ENCODE assay signal across 8 cellular contexts in genomic region chr3:129829640-129830039, GRCh38.
DNase-seq lines count a peak whose midpoint lies in the region; ATAC-seq and TF ChIP-seq lines count a peak whose summit lies in the region.

No MANE protein-coding gene starts in this region.

- peak; percentile 43 for DNase-seq in activated CD8-positive, alpha-beta memory T cell treated with anti-CD3 and anti-CD28 coated beads, Interleukin-2, amount 10 ng/mL, durations not matched to agents 7 days and 5 days
- DNase-seq in activated CD8-positive, alpha-beta memory T cell treated with anti-CD3 and anti-CD28 coated beads for 24 hours, result no peak
- peak; percentile 53 for DNase-seq in MM.1S
- peak; percentile 67 to 89 for DNase-seq in SJSA1 (ENCODE audit: low read depth in 1 of 2, low spot score in 2 of 2)
- peak; percentile 58 for DNase-seq in colonic mucosa
- peak; percentile 31 to 68 for DNase-seq in tibial artery

- H3K4me3 Mint-ChIP-seq in activated CD8-positive, alpha-beta memory T cell treated with anti-CD3 and anti-CD28 coated beads, Interleukin-2, amount 10 ng/mL, durations not matched to agents 7 days and 5 days, result no peak overlapping the region

- no peak overlapping the region for H3K27ac Mint-ChIP-seq in activated CD8-positive, alpha-beta memory T cell treated with anti-CD3 and anti-CD28 coated beads, Interleukin-2, amount 10 ng/mL, durations not matched to agents 7 days and 5 days

- peak; percentile 95 to 96 for TF ChIP-seq RAD21 in liver (IDR thresholded peaks at IDR 0.05)

- ATAC-seq in activated CD8-positive, alpha-beta memory T cell treated with anti-CD3 and anti-CD28 coated beads, Interleukin-2, amount 10 ng/mL, durations not matched to agents 7 days and 5 days, result no peak
- ATAC-seq in GM21825 (IDR thresholded peaks at IDR 0.05; ENCODE audit: unreplicated experiment), result no peak

- TF ChIP-seq CTCF in MM.1S (IDR thresholded peaks at IDR 0.05; ENCODE audit: low read length), result peak; percentile 49
- TF ChIP-seq CTCF in colonic mucosa (IDR thresholded peaks at IDR 0.05), result peak; percentile 47
- peak; percentile 80 for TF ChIP-seq CTCF in liver (IDR thresholded peaks at IDR 0.05; ENCODE audit: low read depth, low read length, missing input control)
- peak; percentile 66 to 71 for TF ChIP-seq CTCF in tibial artery (IDR thresholded peaks at IDR 0.05)

- H3K4me1 Mint-ChIP-seq in activated CD8-positive, alpha-beta memory T cell treated with anti-CD3 and anti-CD28 coated beads, Interleukin-2, amount 10 ng/mL, durations not matched to agents 7 days and 5 days, result peaks cover 18% of the 10 kb centered on the region

- no peaks in the 10 kb centered on the region for H3K36me3 ChIP-seq in MM.1S (replicated peaks; ENCODE audit: insufficient read depth, low read length)
- H3K36me3 ChIP-seq in SJSA1, result no peaks in the 10 kb centered on the region; the same call in 1 of the 2 replicates
- H3K36me3 ChIP-seq in colonic mucosa, result no peaks in the 10 kb centered on the region
- no peaks in the 10 kb centered on the region for H3K36me3 ChIP-seq in liver (ENCODE audit: control insufficient read depth in 4 of 4, insufficient read depth in 3 of 4, low read depth in 1 of 4, low read length in 3 of 4)
- no peaks in the 10 kb centered on the region for H3K36me3 ChIP-seq in tibial artery

- no peaks in the 10 kb centered on the region for H3K27me3 ChIP-seq in MM.1S (replicated peaks; ENCODE audit: insufficient read depth, low read length)
- no peaks in the 10 kb centered on the region for H3K27me3 ChIP-seq in SJSA1 (replicated peaks)
- no peaks in the 10 kb centered on the region for H3K27me3 ChIP-seq in colonic mucosa
- H3K27me3 ChIP-seq in liver (ENCODE audit: control insufficient read depth in 4 of 4, insufficient read depth in 4 of 4, low read length in 3 of 4), result no peaks in the 10 kb centered on the region
- no peaks in the 10 kb centered on the region for H3K27me3 ChIP-seq in tibial artery

- H3K9ac ChIP-seq in MM.1S (ENCODE audit: low read length) (no peak overlapping the region), colonic mucosa (ENCODE audit: low read depth in 2 of 2, low read length in 2 of 2) (no peak overlapping the region), liver (ENCODE audit: low read depth in 1 of 2, low read length in 2 of 2) (no peak overlapping the region)

- H3F3A ChIP-seq in MM.1S (ENCODE audit: insufficient read depth, low read length), result peaks cover 8% of the 10 kb centered on the region; the same call in 1 of the 2 replicates

- no peaks in the 10 kb centered on the region for H4K20me1 ChIP-seq in MM.1S (ENCODE audit: insufficient read depth, low read length)

- CTCF ChIA-PET in activated CD8-positive, alpha-beta memory T cell treated with anti-CD3 and anti-CD28 coated beads, Interleukin-2, amount 10 ng/mL, durations not matched to agents 7 days and 5 days (lab: Charles Lee), result interaction anchor here (0.6 to 1.8 kb wide), 10 partner anchors 10 to 446 kb away, joined by 3 to 6 read pairs (median 5); no protein-coding TSS in a partner anchor

- H3K9me2 ChIP-seq in MM.1S (replicated peaks; ENCODE audit: insufficient read depth, low read length), result no peaks in the 10 kb centered on the region

- no peak overlapping the region for H2AFZ ChIP-seq in MM.1S (ENCODE audit: low read length)

- H3K27me3 Mint-ChIP-seq in activated CD8-positive, alpha-beta memory T cell treated with anti-CD3 and anti-CD28 coated beads, Interleukin-2, amount 10 ng/mL, durations not matched to agents 7 days and 5 days, result no peaks in the 10 kb centered on the region

- H3K79me2 ChIP-seq in MM.1S (ENCODE audit: low read length), result peaks cover 21% of the 10 kb centered on the region

- intact Hi-C loops in colonic mucosa (cut with DNase I) (loop anchor here (5.0 kb wide), 4 partner anchors 103 to 337 kb away; no protein-coding TSS in a partner anchor), tibial artery (cut with DNase I; ENCODE audit: low total_unique reads) (loop anchor here (5.0 kb wide), 1 partner anchor 342 kb away; no protein-coding TSS in a partner anchor)

- H3K4me2 ChIP-seq in MM.1S (ENCODE audit: low read depth, low read length), result no peak overlapping the region

- H3K4me1 ChIP-seq in MM.1S (ENCODE audit: low read length) (peaks cover 15% of the 10 kb centered on the region), SJSA1 (replicated peaks) (peaks cover 36% of the 10 kb centered on the region), colonic mucosa (no peaks in the 10 kb centered on the region), liver (ENCODE audit: control insufficient read depth in 4 of 4, insufficient read depth in 4 of 4, low read length in 3 of 4) (peaks cover 0 to 5% (median 2%) of the 10 kb centered on the region in 4 donors), tibial artery (peaks cover 0 to 22% (median 3%) of the 10 kb centered on the region in 4 donors)

- H3K9me3 Mint-ChIP-seq in activated CD8-positive, alpha-beta memory T cell treated with anti-CD3 and anti-CD28 coated beads, Interleukin-2, amount 10 ng/mL, durations not matched to agents 7 days and 5 days (ENCODE audit: low read depth), result no peaks in the 10 kb centered on the region

- H3K27ac ChIP-seq in MM.1S (ENCODE audit: low read length) (no peak overlapping the region), SJSA1 (peak overlapping the region; percentile 86), colonic mucosa (no peak overlapping the region), liver (ENCODE audit: low read depth in 1 of 2, low read length in 2 of 2) (no peak overlapping the region), tibial artery (peak overlapping the region; percentile 23 to 29)

- no peaks in the 10 kb centered on the region for H3K36me3 Mint-ChIP-seq in activated CD8-positive, alpha-beta memory T cell treated with anti-CD3 and anti-CD28 coated beads, Interleukin-2, amount 10 ng/mL, durations not matched to agents 7 days and 5 days

- H3K4me3 ChIP-seq in MM.1S (ENCODE audit: low read length) (no peak overlapping the region), SJSA1 (no peak overlapping the region), colonic mucosa (no peak overlapping the region), liver (ENCODE audit: low read depth in 1 of 3, low read length in 3 of 3) (no peak overlapping the region), tibial artery (no peak overlapping the region)

- no peaks in the 10 kb centered on the region for H3K9me3 ChIP-seq in MM.1S (replicated peaks; ENCODE audit: insufficient read depth, low read length)
- no peaks in the 10 kb centered on the region for H3K9me3 ChIP-seq in SJSA1 (replicated peaks)
- H3K9me3 ChIP-seq in colonic mucosa, result no peaks in the 10 kb centered on the region
- H3K9me3 ChIP-seq in liver (ENCODE audit: control insufficient read depth in 4 of 4, low read length in 3 of 4), result no peaks in the 10 kb centered on the region
- H3K9me3 ChIP-seq in tibial artery, result no peaks in the 10 kb centered on the region

TF ChIP-seq in liver, 16 proteins besides CTCF, POLR2A, EP300 and RAD21:
- TF ChIP-seq RXRA (IDR thresholded peaks at IDR 0.05), result peak in 1 of 2 donors; percentile 36
- TF ChIP-seq FOXA2 (IDR thresholded peaks at IDR 0.05), result no peak
- TF ChIP-seq SP1 (IDR thresholded peaks at IDR 0.05), result no peak

Comparison
In these comparisons a context has a peak if more than half of its experiments do, and no peak if none do; other contexts are left out.
1. H3K27ac ChIP-seq: peak in SJSA1 (single experiment) and tibial artery (2 of 2); none in MM.1S (single experiment), colonic mucosa (single experiment) and liver (0 of 2).
2. Peak in every context shown above with its lines, with median percentiles within 50 percentile points of each other: CTCF ChIP-seq.